Comparison of ENCODE assay signal across 22 cellular contexts in genomic region chr12:113940929-113941486, GRCh38.
"Had no signal": no experiment of that assay in that cellular context is flagged by ENCODE, and none has a peak within 500 bp of the region (broad histone marks: within the 10 kb centered on the region; RNA-seq: fewer than 3 reads in every experiment).

No MANE protein-coding gene starts in this region.

- H3K9ac ChIP-seq: KMS-11, SK-N-SH had no signal

- H3K4me2 ChIP-seq: KMS-11, SK-N-SH had no signal

- FAIRE-seq: HTR-8/SVneo, RCC 7860 had no signal

- DNase-seq: IMR-90, Kasumi-1, MM.1S, NCI-H1092 treated with DMSO at 0.1 percent for 48 hours, NCI-H1436, NCI-H187, NCI-H2029, NCI-H2081 treated with DMSO at 0.1 percent for 48 hours, NCI-H2171, NCI-H226, NCI-H446, NCI-H510A, NCI-H524 treated with DMSO at 0.1 percent for 48 hours, NCI-H69, NCI-H774, SHP77, SK-N-SH had no signal

- H3K9me3 ChIP-seq: SK-N-SH had no signal

- H3K27ac ChIP-seq: HL-60, KMS-11, RWPE1 had no signal
